Comparison of ENCODE assay signal across 22 cellular contexts in the genomic region with DNA sequence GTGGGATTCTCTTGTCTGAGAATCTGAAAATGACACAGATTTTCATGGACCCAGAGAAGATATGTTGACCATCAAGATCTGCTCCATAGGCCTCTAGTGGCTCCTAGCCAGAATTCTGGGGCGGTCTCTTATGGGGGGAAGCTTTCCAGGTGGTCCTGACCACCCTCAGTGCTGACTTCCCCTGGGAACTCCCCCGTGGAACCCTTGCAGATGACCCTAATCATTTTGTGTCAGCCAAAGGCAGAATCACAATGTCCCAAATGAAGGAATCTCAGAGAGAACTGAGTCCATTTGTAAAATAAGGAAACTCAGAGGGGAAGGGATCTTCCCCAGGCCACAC. TPM values are rescaled to one million over a fixed set of nuclear protein-coding genes. Genes with fewer than 3 reads are reported as not detected.
DNase-seq lines count a peak whose midpoint lies in the region; TF ChIP-seq lines count a peak whose summit lies in the region.
"Had no signal": no experiment of that assay in that cellular context is flagged by ENCODE, and none has a peak within 500 bp of the region (broad histone marks: within the 10 kb centered on the region; RNA-seq: fewer than 3 reads in every experiment).

No MANE protein-coding gene starts in this region.

- TF ChIP-seq POLR2A in adrenal gland (IDR thresholded peaks at IDR 0.05) (no peak), esophagus squamous epithelium (IDR thresholded peaks at IDR 0.05) (no peak)

- DNase-seq in adrenal gland, result no peak
- no peak for DNase-seq in esophagus squamous epithelium (lab: John Stamatoyannopoulos, UW)
- DNase-seq in tibial artery, result no peak
- DNase-seq in RPMI8226, result no peak
- no peak for DNase-seq in DMS53 treated with DMSO at 0.1 percent for 48 hours (lab: John Stamatoyannopoulos, UW; ENCODE audit: unreplicated experiment)
- no peak for DNase-seq in glomerular visceral epithelial cell (ENCODE audit: extremely low spot score)
- no peak for DNase-seq in NCI-H1436 (lab: John Stamatoyannopoulos, UW)
- DNase-seq: activated B cell treated with CpG ODN at 0.5 μM for 24 hours; activated CD4-positive, alpha-beta memory T cell treated with anti-CD3 and anti-CD28 coated beads, Interleukin-2, amount 10 ng/mL, durations not matched to agents 7 days and 5 days; activated effector memory CD4-positive, alpha-beta T cell treated with anti-CD3 and anti-CD28 coated beads, Interleukin-2, amount 50 U/mL, for 16 hours; CD8-positive, alpha-beta T cell; cortex of kidney; GF-D8; HCEC 1CT; immature natural killer cell; NCI-H510A treated with DMSO at 0.1 percent for 48 hours; occipital lobe; T1000 had no signal

- H2AFZ ChIP-seq in parathyroid adenoma, result no peak overlapping the region

- H3K4me3 ChIP-seq in adrenal gland (peak overlapping the region in 1 of 4 donors; percentile 2), esophagus squamous epithelium (no peak overlapping the region), parathyroid adenoma (ENCODE audit: low read depth, low read length) (no peak overlapping the region), tibial artery (peak overlapping the region; percentile 74 to 91)
- H3K4me3 ChIP-seq: lung had no signal

- H3K36me3 ChIP-seq in adrenal gland (replicated peaks in 1 of 2) (peaks cover 0 to 11% of the 10 kb centered on the region in 2 donors), esophagus squamous epithelium (no peaks in the 10 kb centered on the region), parathyroid adenoma (ENCODE audit: control insufficient read depth, insufficient read depth, low read length) (no peaks in the 10 kb centered on the region), tibial artery (peaks cover 15 to 16% (median 15%) of the 10 kb centered on the region in 3 donors)

- 55 to 73% (median 60%) methylated on average over 2 of the region's 2 CpGs for WGBS in adrenal gland, 4 donors
- WGBS in esophagus squamous epithelium, 2 donors, result 50% methylated on average over 2 of the region's 2 CpGs; no CpG with 5 or more reads in 1 of the 2 donors

- no peak overlapping the region for H3K4me2 ChIP-seq in parathyroid adenoma (ENCODE audit: low read length)

- no peaks in the 10 kb centered on the region for H3K79me2 ChIP-seq in parathyroid adenoma

- H3K4me1 ChIP-seq in adrenal gland (replicated peaks in 1 of 2), result no peaks in the 10 kb centered on the region
- H3K4me1 ChIP-seq in esophagus squamous epithelium, result peaks cover 0 to 21% (median 9%) of the 10 kb centered on the region in 3 donors
- H3K4me1 ChIP-seq in parathyroid adenoma, result peaks cover 2% of the 10 kb centered on the region
- H3K4me1 ChIP-seq in tibial artery, result peaks cover 0 to 82% (median 43%) of the 10 kb centered on the region in 4 donors

- no peak overlapping the region for H3K9ac ChIP-seq in parathyroid adenoma

- H3K9me3 ChIP-seq in adrenal gland (replicated peaks in 1 of 3), result no peaks in the 10 kb centered on the region
- no peaks in the 10 kb centered on the region for H3K9me3 ChIP-seq in esophagus squamous epithelium
- no peaks in the 10 kb centered on the region for H3K9me3 ChIP-seq in parathyroid adenoma (ENCODE audit: control insufficient read depth, low read length)
- no peaks in the 10 kb centered on the region for H3K9me3 ChIP-seq in tibial artery

- peak overlapping the region in 3 of 5 donors; percentile 48 to 90 (median 55) for H3K27ac ChIP-seq in adrenal gland
- H3K27ac ChIP-seq in esophagus squamous epithelium, result peak overlapping the region in 3 of 4 donors; percentile 17 to 57 (median 52)
- H3K27ac ChIP-seq in parathyroid adenoma, result peak overlapping the region; percentile 24
- peak overlapping the region; percentile 96 to 97 for H3K27ac ChIP-seq in tibial artery
- H3K27ac ChIP-seq: RWPE1 had no signal

- intact Hi-C loops in adrenal gland (cut with DNase I), result no loop called here
- intact Hi-C loops in esophagus squamous epithelium (cut with DNase I), result no loop called here
- intact Hi-C loops in tibial artery (cut with DNase I; ENCODE audit: low total_unique reads), result no loop called here

- H3K27me3 ChIP-seq in adrenal gland (no peaks in the 10 kb centered on the region), esophagus squamous epithelium (peaks cover 0 to 95% (median 2%) of the 10 kb centered on the region in 4 donors), parathyroid adenoma (ENCODE audit: control insufficient read depth, insufficient read depth, low read length) (no peaks in the 10 kb centered on the region), tibial artery (no peaks in the 10 kb centered on the region)

- no peak for TF ChIP-seq CTCF in adrenal gland (IDR thresholded peaks at IDR 0.05)
- TF ChIP-seq CTCF in esophagus squamous epithelium (IDR thresholded peaks at IDR 0.05), result no peak
- no peak for TF ChIP-seq CTCF in parathyroid adenoma (IDR thresholded peaks at IDR 0.05)
- TF ChIP-seq CTCF in tibial artery (IDR thresholded peaks at IDR 0.05), result no peak

RNA-seq across cellular contexts. Expression of a gene that starts 3.6 kb away (rescaled TPM):
- 10 to 100 TPM in 7 of 8 donors, 1 to 10 TPM in 1; 8.4 to 27.7 (median 15.2) TPM for total RNA-seq in adrenal gland
- polyA plus RNA-seq in adrenal gland, result 10 to 100 TPM in 1 of 3 donors, 1 to 10 TPM in 2; 7.4 to 18.2 (median 8.1) TPM
- 1 to 10 TPM in 1 of 4 donors, under 1 TPM in 3; 0.45 to 1.2 (median 0.77) TPM for total RNA-seq in esophagus squamous epithelium
- total RNA-seq: activated B cell treated with CpG ODN at 0.5 μM for 24 hours; activated CD4-positive, alpha-beta memory T cell treated with anti-CD3 and anti-CD28 coated beads, Interleukin-2, amount 10 ng/mL, durations not matched to agents 7 days and 5 days; CD8-positive, alpha-beta T cell had no signal
- polyA plus RNA-seq: immature natural killer cell had no signal

RNA-seq across cellular contexts. Expression of a gene that starts 36.1 kb away (rescaled TPM):
- 1 to 10 TPM in 4 of 8 donors, under 1 TPM in 3, not detected in 1; 0.43 to 7.8 (median 2.3) TPM for total RNA-seq in adrenal gland
- 1 to 10 TPM in 1 of 3 donors, under 1 TPM in 2; 0.17 to 1.0 (median 0.97) TPM for polyA plus RNA-seq in adrenal gland
- total RNA-seq in esophagus squamous epithelium, result not detected
- total RNA-seq: activated B cell treated with CpG ODN at 0.5 μM for 24 hours; activated CD4-positive, alpha-beta memory T cell treated with anti-CD3 and anti-CD28 coated beads, Interleukin-2, amount 10 ng/mL, durations not matched to agents 7 days and 5 days; lung; subcutaneous adipose tissue had no signal
- polyA plus RNA-seq: immature natural killer cell, lung had no signal

RNA-seq across cellular contexts. Expression of a gene that starts 55.4 kb away (rescaled TPM):
- total RNA-seq in adrenal gland (1 to 10 TPM in 3 of 8 donors, under 1 TPM in 1, not detected in 4; 0.42 to 6.4 (median 3.4) TPM), esophagus squamous epithelium (under 1 TPM in 2 of 4 donors, not detected in 2; 0.19 to 0.41 TPM)
- 1 to 10 TPM; 1.1 to 9.9 (median 3.9) TPM for polyA plus RNA-seq in adrenal gland
- total RNA-seq: activated B cell treated with CpG ODN at 0.5 μM for 24 hours, subcutaneous adipose tissue had no signal

RNA-seq across cellular contexts. Expression of a gene that starts 59.3 kb away (rescaled TPM):
- total RNA-seq in adrenal gland (100 to 1,000 TPM; 108 to 354 (median 200) TPM), esophagus squamous epithelium (100 to 1,000 TPM in 2 of 4 donors, 10 to 100 TPM in 2; 72.2 to 165 (median 92.0) TPM)
- 100 to 1,000 TPM; 285 to 347 (median 290) TPM for polyA plus RNA-seq in adrenal gland

Comparison
In these comparisons a context has a peak if more than half of its experiments do, and no peak if none do; other contexts are left out.
1. H3K27ac ChIP-seq: peak in every context shown above with its lines; median percentile 96 in tibial artery; 55 in adrenal gland; 52 in esophagus squamous epithelium; 24 in parathyroid adenoma.
2. H3K4me3 ChIP-seq: peak in tibial artery (2 of 2); none in esophagus squamous epithelium (0 of 4) and parathyroid adenoma (single experiment).
3. RNA of a gene that starts 3.6 kb away (total RNA-seq): 8.4 to 27.7 TPM in adrenal gland; 0.45 to 1.2 TPM in esophagus squamous epithelium; every median in the first group is over 4 times any median in the second.